14 cellular contexts compared by ENCODE assay signal in the genomic region with DNA sequence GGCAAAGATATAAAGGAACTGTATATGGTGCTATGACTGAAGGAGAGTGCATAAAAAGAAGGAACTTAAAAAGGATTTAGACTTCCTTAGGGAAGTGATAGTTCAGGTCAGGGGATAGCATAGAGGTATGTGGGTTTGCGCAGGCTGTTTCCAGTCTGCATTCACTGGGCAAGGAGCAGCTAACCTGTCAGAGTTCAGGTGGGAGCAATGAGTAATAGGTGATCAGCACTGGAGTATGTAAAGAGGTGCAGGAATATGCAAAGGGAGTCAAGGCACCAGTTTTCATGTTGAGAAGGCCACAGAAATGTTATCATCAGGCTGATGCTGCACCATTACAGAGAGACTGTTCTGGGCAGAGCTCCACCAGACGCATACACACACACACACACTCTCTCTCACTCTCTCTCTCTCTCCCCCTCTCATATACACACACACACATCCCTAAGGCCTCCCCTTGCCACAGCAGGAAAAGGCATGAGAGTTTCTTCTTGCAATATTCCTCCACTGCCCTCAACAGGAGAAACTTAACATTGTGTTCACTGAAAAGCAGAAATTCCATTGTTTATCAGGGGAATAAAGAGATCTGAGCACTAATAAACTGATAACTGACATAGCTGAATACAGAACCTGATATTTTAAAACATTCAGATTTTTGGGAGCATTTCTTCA.
DNase-seq lines count a peak whose midpoint lies in the region; ATAC-seq, FAIRE-seq and TF ChIP-seq lines count a peak whose summit lies in the region.
"Had no signal": no experiment of that assay in that cellular context is flagged by ENCODE, and none has a peak within 500 bp of the region (broad histone marks: within the 10 kb centered on the region; RNA-seq: fewer than 3 reads in every experiment).

No MANE protein-coding gene starts in this region.

- CTCF ChIA-PET in CD4-positive, alpha-beta memory T cell (lab: Charles Lee; ENCODE audit: partially characterized antibody) = no interaction called here

- H3K9me3 Mint-ChIP-seq in CD4-positive, alpha-beta memory T cell = peaks cover 0 to 13% (median 6%) of the 10 kb centered on the region in 8 donors

- no peak overlapping the region for H3K27ac Mint-ChIP-seq in CD4-positive, alpha-beta memory T cell
- H3K27ac Mint-ChIP-seq: activated CD8-positive, alpha-beta T cell treated with anti-CD3 and anti-CD28 coated beads for 36 hours had no signal

- H3K9me3 ChIP-seq in liver (ENCODE audit: control insufficient read depth in 4 of 4, low read length in 3 of 4) = peaks cover 0 to under 1% (median 0%) of the 10 kb centered on the region in 4 donors
- no peaks in the 10 kb centered on the region for H3K9me3 ChIP-seq in CD4-positive, alpha-beta memory T cell (ENCODE audit: control insufficient read depth in 1 of 2, low read length in 2 of 2)
- H3K9me3 ChIP-seq: esophagus squamous epithelium had no signal

- TF ChIP-seq RAD21 in Ishikawa (IDR thresholded peaks at IDR 0.05; ENCODE audit: low read depth) (peak; percentile 51), liver (IDR thresholded peaks at IDR 0.05) (peak; percentile 37 to 49)

- TF ChIP-seq CTCF in D721Med (IDR thresholded peaks at IDR 0.05; ENCODE audit: insufficient read depth, missing control alignments) (peak; percentile 15), astrocyte of the spinal cord (IDR thresholded peaks at IDR 0.05; ENCODE audit: low read depth, low read length) (peak; percentile 23), liver (IDR thresholded peaks at IDR 0.05; ENCODE audit: low read depth, low read length, missing input control) (no peak)

- TF ChIP-seq EP300 in Ishikawa (IDR thresholded peaks at IDR 0.05; ENCODE audit: borderline replicate concordance) = no peak

- H3K4me3 Mint-ChIP-seq in CD4-positive, alpha-beta memory T cell = no peak overlapping the region
- H3K4me3 Mint-ChIP-seq: activated CD8-positive, alpha-beta T cell treated with anti-CD3 and anti-CD28 coated beads for 36 hours had no signal

- H3K4me1 ChIP-seq in liver (ENCODE audit: control insufficient read depth in 4 of 4, insufficient read depth in 4 of 4, low read length in 3 of 4) = no peaks in the 10 kb centered on the region
- H3K4me1 ChIP-seq in CD4-positive, alpha-beta memory T cell (ENCODE audit: insufficient read depth, low read length) = no peaks in the 10 kb centered on the region
- H3K4me1 ChIP-seq: esophagus squamous epithelium, sigmoid colon had no signal

- intact Hi-C loops in CD4-positive, alpha-beta memory T cell (cut with micrococcal nuclease) = no loop called here

- H3K27ac ChIP-seq in liver (ENCODE audit: low read depth in 1 of 2, low read length in 2 of 2) = no peak overlapping the region
- H3K27ac ChIP-seq in CD4-positive, alpha-beta memory T cell (ENCODE audit: low read depth, low read length) = no peak overlapping the region
- H3K27ac ChIP-seq: esophagus squamous epithelium, KMS-11, sigmoid colon had no signal

- H3K27me3 ChIP-seq in liver (ENCODE audit: control insufficient read depth in 4 of 4, insufficient read depth in 4 of 4, low read length in 3 of 4) = no peaks in the 10 kb centered on the region
- H3K27me3 ChIP-seq in CD4-positive, alpha-beta memory T cell (ENCODE audit: insufficient read depth, low read length) = no peaks in the 10 kb centered on the region
- H3K27me3 ChIP-seq: esophagus squamous epithelium, sigmoid colon had no signal

- no peaks in the 10 kb centered on the region for H3K4me1 Mint-ChIP-seq in CD4-positive, alpha-beta memory T cell

- 63% methylated on average over 2 of the region's 2 CpGs for WGBS in liver

- in situ Hi-C loops in astrocyte of the spinal cord (cut with HindIII; ENCODE audit: low sequenced_read_pairs) = no loop called here

- no peak for ATAC-seq in GM18519 (IDR thresholded peaks at IDR 0.05; ENCODE audit: low FRiP score, unreplicated experiment)
- ATAC-seq: activated CD8-positive, alpha-beta T cell treated with anti-CD3 and anti-CD28 coated beads for 36 hours had no signal

- no peaks in the 10 kb centered on the region for H3K36me3 ChIP-seq in liver (ENCODE audit: control insufficient read depth in 4 of 4, insufficient read depth in 3 of 4, low read depth in 1 of 4, low read length in 3 of 4)
- no peaks in the 10 kb centered on the region for H3K36me3 ChIP-seq in CD4-positive, alpha-beta memory T cell (ENCODE audit: insufficient read depth, low read length)
- H3K36me3 ChIP-seq: esophagus squamous epithelium, sigmoid colon had no signal

- POLR2A ChIA-PET in CD4-positive, alpha-beta memory T cell (lab: Charles Lee; ENCODE audit: partially characterized antibody) = no interaction called here

- no peak for FAIRE-seq in D721Med (lab: Jason Lieb, UNC)

- no peaks in the 10 kb centered on the region for H3K36me3 Mint-ChIP-seq in CD4-positive, alpha-beta memory T cell

- H3K9ac ChIP-seq in liver (ENCODE audit: low read depth in 1 of 2, low read length in 2 of 2) = no peak overlapping the region
- H3K9ac ChIP-seq: KMS-11 had no signal

- DNase-seq in D721Med (ENCODE audit: insufficient read length, low spot score) (no peak), astrocyte of the spinal cord (ENCODE audit: low read depth, low spot score) (peak; percentile 44), kidney tubule cell (ENCODE audit: low spot score) (no peak), NCI-H1694 (lab: John Stamatoyannopoulos, UW) (no peak)
- no peak for DNase-seq in CD4-positive, alpha-beta memory T cell
- DNase-seq: activated CD8-positive, alpha-beta T cell treated with anti-CD3 and anti-CD28 coated beads for 36 hours; C1 segment of cervical spinal cord; esophagus squamous epithelium; NCI-H1930; sigmoid colon had no signal

- H3K4me3 ChIP-seq in astrocyte of the spinal cord (ENCODE audit: low read depth, low read length) (no peak overlapping the region), liver (ENCODE audit: low read depth in 1 of 3, low read length in 3 of 3) (no peak overlapping the region)
- H3K4me3 ChIP-seq in CD4-positive, alpha-beta memory T cell (ENCODE audit: low read length in 2 of 2) = no peak overlapping the region
- H3K4me3 ChIP-seq: esophagus squamous epithelium, sigmoid colon had no signal

- no peaks in the 10 kb centered on the region for H3K27me3 Mint-ChIP-seq in CD4-positive, alpha-beta memory T cell
- H3K27me3 Mint-ChIP-seq: activated CD8-positive, alpha-beta T cell treated with anti-CD3 and anti-CD28 coated beads for 36 hours had no signal

TF ChIP-seq in Ishikawa, 13 proteins besides CTCF, POLR2A, EP300 and RAD21 (continues in another document):
- TF ChIP-seq EGR1 (IDR thresholded peaks at IDR 0.05) = no peak
- no peak for TF ChIP-seq MAX (IDR thresholded peaks at IDR 0.05)
- no peak for TF ChIP-seq TCF12 (IDR thresholded peaks at IDR 0.05; ENCODE audit: low read depth)

TF ChIP-seq in liver, 16 proteins besides CTCF, POLR2A, EP300 and RAD21 (continues in another document):
- TF ChIP-seq NR2F2 (IDR thresholded peaks at IDR 0.05) (no peak), FOXA1 (IDR thresholded peaks at IDR 0.05) (no peak), JUND (IDR thresholded peaks at IDR 0.05) (no peak), EGR1 (IDR thresholded peaks at IDR 0.05; ENCODE audit: low read depth in 2 of 2) (no peak), SP1 (IDR thresholded peaks at IDR 0.05) (no peak), GABPA (IDR thresholded peaks at IDR 0.05 in 1 of 2, conservative IDR thresholded peaks at IDR 0.05 in 1 of 2) (no peak), HNF4G (IDR thresholded peaks at IDR 0.05) (no peak), ZBTB33 (IDR thresholded peaks at IDR 0.05) (no peak), YY1 (IDR thresholded peaks at IDR 0.05) (no peak), REST (IDR thresholded peaks at IDR 0.05) (no peak), TAF1 (conservative IDR thresholded peaks at IDR 0.05) (no peak), RXRA (IDR thresholded peaks at IDR 0.05) (no peak)
- TF ChIP-seq, protein P1, sequence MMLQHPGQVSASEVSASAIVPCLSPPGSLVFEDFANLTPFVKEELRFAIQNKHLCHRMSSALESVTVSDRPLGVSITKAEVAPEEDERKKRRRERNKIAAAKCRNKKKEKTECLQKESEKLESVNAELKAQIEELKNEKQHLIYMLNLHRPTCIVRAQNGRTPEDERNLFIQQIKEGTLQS (IDR thresholded peaks at IDR 0.05) = no peak
